In genomic region chr11:35165416-35166368, GRCh38 we compare ENCODE assay signal across 8 cellular contexts. TPM values are rescaled to one million over a fixed set of nuclear protein-coding genes. Genes with fewer than 3 reads are reported as not detected.
A peak's percentile ranks its signal among the peaks of the same experiment; 100 is the strongest.
DNase-seq lines count a peak whose midpoint lies in the region; ATAC-seq and TF ChIP-seq lines count a peak whose summit lies in the region.

No MANE protein-coding gene starts in this region.

- no peak overlapping the region for H3K4me3 ChIP-seq in fibroblast of the aortic adventitia (ENCODE audit: low read depth, low read length)

- DNase-seq in GM04503 (ENCODE audit: low read depth) (peak; percentile 80), MV-4-11 (lab: John Stamatoyannopoulos, UW) (peak; percentile 94), fibroblast of the aortic adventitia (ENCODE audit: low read depth) (peak; percentile 82), DMS53 (lab: John Stamatoyannopoulos, UW) (no peak), iPS-NIHi11 (ENCODE audit: low spot score) (no peak)
- peak; percentile 78 for DNase-seq in activated CD8-positive, alpha-beta memory T cell treated with anti-CD3 and anti-CD28 coated beads, Interleukin-2, amount 50 U/mL, for 4 hours
- peak; percentile 72 for DNase-seq in stimulated activated CD4-positive, alpha-beta T cell treated with anti-CD3 and anti-CD28 coated beads, Interleukin-2, amount 100 ng/mL, for 4 hours (ENCODE audit: low read depth)

- ATAC-seq in GM21825 (IDR thresholded peaks at IDR 0.05; ENCODE audit: unreplicated experiment), result peak; percentile 78

- no peak for TF ChIP-seq CTCF in fibroblast of the aortic adventitia (IDR thresholded peaks at IDR 0.05; ENCODE audit: insufficient read depth, low read length)

RNA-seq across cellular contexts. Expression of gene CD44, which starts 26.7 kb away (rescaled TPM):
- total RNA-seq in fibroblast of the aortic adventitia (ENCODE audit: low replicate concordance), result 242 and 458 TPM in 2 replicates

Comparison
In these comparisons a context has a peak if more than half of its experiments do, and no peak if none do; other contexts are left out.
1. DNase-seq: peak in GM04503 (single experiment), MV-4-11 (single experiment), activated CD8-positive, alpha-beta memory T cell treated with anti-CD3 and anti-CD28 coated beads, Interleukin-2, amount 50 U/mL, for 4 hours (single experiment), fibroblast of the aortic adventitia (single experiment) and stimulated activated CD4-positive, alpha-beta T cell treated with anti-CD3 and anti-CD28 coated beads, Interleukin-2, amount 100 ng/mL, for 4 hours (single experiment); none in DMS53 (single experiment) and iPS-NIHi11 (single experiment).